In genomic region chr6:113888493-113888892, GRCh38 we compare ENCODE assay signal across 25 cellular contexts. TPM values are rescaled to one million over a fixed set of nuclear protein-coding genes. Genes with fewer than 3 reads are reported as not detected.
"Had no signal": no experiment of that assay in that cellular context is flagged by ENCODE, and none has a peak within 500 bp of the region (broad histone marks: within the 10 kb centered on the region; RNA-seq: fewer than 3 reads in every experiment).

No MANE protein-coding gene starts in this region.

- DNase-seq: activated CD4-positive, alpha-beta T cell treated with anti-CD3 and anti-CD28 coated beads, Interleukin-2, amount 50 U/mL, for 1 hour; activated CD4-positive, CD25-positive, alpha-beta regulatory T cell treated with anti-CD3 and anti-CD28 coated beads, Interleukin-2, amount 50 U/mL, for 72 hours; activated naive CD4-positive, alpha-beta T cell; activated T-cell treated with anti-CD3 and anti-CD28 coated beads for 4 hours; activated T-cell treated with anti-CD3 and anti-CD28 coated beads, Interleukin-2, amount 50 U/mL, for 72 hours; adrenal gland; aorta; body of pancreas; central memory CD4-positive, alpha-beta T cell; endodermal cell; esophagus squamous epithelium; glutamatergic neuron; left cardiac atrium; midbrain; naive thymus-derived CD8-positive, alpha-beta T cell; nucleus accumbens; pancreas; psoas muscle; stimulated activated CD4-positive, alpha-beta T cell treated with anti-CD3 and anti-CD28 coated beads, Interleukin-15, amount 100 ng/mL, for 24 hours; stimulated activated CD4-positive, alpha-beta T cell treated with anti-CD3 and anti-CD28 coated beads, Interleukin-2, amount 100 ng/mL, for 24 hours; stimulated activated naive CD4-positive, alpha-beta T cell; T-helper 2 cell; tibial artery had no signal

- H3K36me3 ChIP-seq: adrenal gland, esophagus squamous epithelium, pancreas, right atrium auricular region, suprapubic skin, tibial artery had no signal

- H3K27me3 ChIP-seq: adrenal gland, body of pancreas, esophagus squamous epithelium, pancreas, right atrium auricular region, suprapubic skin, tibial artery had no signal

- H3K4me3 ChIP-seq: adrenal gland, body of pancreas, esophagus squamous epithelium, pancreas, psoas muscle, right atrium auricular region, suprapubic skin, tibial artery had no signal

- H3K4me1 ChIP-seq: adrenal gland, body of pancreas, esophagus squamous epithelium, pancreas, psoas muscle, right atrium auricular region, suprapubic skin, tibial artery had no signal

- H3K9me3 ChIP-seq: adrenal gland, body of pancreas, pancreas, psoas muscle, suprapubic skin, tibial artery had no signal

- ATAC-seq: body of pancreas; left cardiac atrium; naive thymus-derived CD8-positive, alpha-beta T cell; pancreas; psoas muscle had no signal

- H3K27ac ChIP-seq: adrenal gland, body of pancreas, esophagus squamous epithelium, pancreas, psoas muscle, right atrium auricular region, suprapubic skin, tibial artery had no signal

RNA-seq across cellular contexts. Expression of gene MARCKS, which starts 31.3 kb away (rescaled TPM):
- polyA plus RNA-seq: naive thymus-derived CD8-positive, alpha-beta T cell had no signal
